Comparison of ENCODE assay signal across 24 cellular contexts in genomic region chr9:94895668-94896067, GRCh38.
"Had no signal": no experiment of that assay in that cellular context is flagged by ENCODE, and none has a peak within 500 bp of the region (broad histone marks: within the 10 kb centered on the region; RNA-seq: fewer than 3 reads in every experiment).

No MANE protein-coding gene starts in this region.

- H3K4me1 ChIP-seq: prostate gland, spleen, uterus had no signal

- H3K27me3 Mint-ChIP-seq: dendritic cell treated with granulocyte-macrophage colony-stimulating factor and Interleukin-4, amounts not matched to agents 40 ng/mL and 50 ng/mL, for 4 days; naive thymus-derived CD8-positive, alpha-beta T cell; stimulated activated naive B cell treated with anti-CD40 and anti-IgM and Interleukin-4, amounts not matched to agents 10 μg/mL and 1 μg/mL and 100 μg/mL, for 72 hours; stimulated activated naive CD8-positive, alpha-beta T cell treated with anti-CD3 and anti-CD28 coated beads, Interleukin-15, Interleukin-2, amounts not matched to agents 100 ng/mL and 50 ng/mL, for 24 hours had no signal

- H3K9me3 ChIP-seq: gastrocnemius medialis, lower lobe of right lung, prostate gland, sigmoid colon, thoracic aorta had no signal

- H3K27ac Mint-ChIP-seq: dendritic cell treated with granulocyte-macrophage colony-stimulating factor and Interleukin-4, amounts not matched to agents 40 ng/mL and 50 ng/mL, for 4 days; endodermal cell; naive thymus-derived CD8-positive, alpha-beta T cell; stimulated activated naive B cell treated with anti-CD40 and anti-IgM and Interleukin-4, amounts not matched to agents 10 μg/mL and 1 μg/mL and 100 μg/mL, for 72 hours; stimulated activated naive CD8-positive, alpha-beta T cell treated with anti-CD3 and anti-CD28 coated beads, Interleukin-15, Interleukin-2, amounts not matched to agents 100 ng/mL and 50 ng/mL, for 24 hours had no signal

- ATAC-seq: esophagus mucosa; gastrocnemius medialis; left ventricle myocardium superior; lower lobe of right lung; naive thymus-derived CD8-positive, alpha-beta T cell; stimulated activated naive B cell treated with anti-CD40 and anti-IgM and Interleukin-4, amounts not matched to agents 10 μg/mL and 1 μg/mL and 100 μg/mL, for 72 hours; upper lobe of right lung had no signal

- H3K27ac ChIP-seq: epithelial cell of prostate, gastrocnemius medialis, lower lobe of right lung, prostate gland, right atrium auricular region, sigmoid colon, spleen, thoracic aorta, tibial nerve, upper lobe of right lung, uterus had no signal

- H3K4me3 Mint-ChIP-seq: dendritic cell treated with granulocyte-macrophage colony-stimulating factor and Interleukin-4, amounts not matched to agents 40 ng/mL and 50 ng/mL, for 4 days; endodermal cell; naive thymus-derived CD8-positive, alpha-beta T cell; nephron progenitor cell; stimulated activated naive B cell treated with anti-CD40 and anti-IgM and Interleukin-4, amounts not matched to agents 10 μg/mL and 1 μg/mL and 100 μg/mL, for 72 hours; stimulated activated naive CD8-positive, alpha-beta T cell treated with anti-CD3 and anti-CD28 coated beads, Interleukin-15, Interleukin-2, amounts not matched to agents 100 ng/mL and 50 ng/mL, for 24 hours had no signal

- H3K36me3 ChIP-seq: gastrocnemius medialis, lower lobe of right lung, prostate gland, right atrium auricular region, sigmoid colon, spleen, thoracic aorta, tibial nerve, upper lobe of right lung, uterus had no signal

- H3K4me3 ChIP-seq: gastrocnemius medialis, lower lobe of right lung, prostate gland, right atrium auricular region, sigmoid colon, spleen, thoracic aorta, tibial nerve, upper lobe of right lung, uterus had no signal

- H3K27me3 ChIP-seq: gastrocnemius medialis, right atrium auricular region, sigmoid colon, spleen, tibial nerve, upper lobe of right lung, uterus had no signal

- DNase-seq: effector CD8-positive, alpha-beta T cell; endodermal cell; foreskin fibroblast; gastrocnemius medialis; head of caudate nucleus; left ventricle myocardium superior; lower lobe of right lung; naive thymus-derived CD8-positive, alpha-beta T cell; nephron progenitor cell; nucleus accumbens; sigmoid colon; spleen; stimulated activated CD4-positive, alpha-beta T cell treated with anti-CD3 and anti-CD28 coated beads, Interleukin-4, amount 100 ng/mL, for 4 hours; stimulated activated naive B cell treated with anti-CD40 and anti-IgM and Interleukin-4, amounts not matched to agents 10 μg/mL and 1 μg/mL and 100 μg/mL, for 72 hours; upper lobe of right lung; uterus had no signal
